ENCODE assay signal across 25 cellular contexts in the genomic region with DNA sequence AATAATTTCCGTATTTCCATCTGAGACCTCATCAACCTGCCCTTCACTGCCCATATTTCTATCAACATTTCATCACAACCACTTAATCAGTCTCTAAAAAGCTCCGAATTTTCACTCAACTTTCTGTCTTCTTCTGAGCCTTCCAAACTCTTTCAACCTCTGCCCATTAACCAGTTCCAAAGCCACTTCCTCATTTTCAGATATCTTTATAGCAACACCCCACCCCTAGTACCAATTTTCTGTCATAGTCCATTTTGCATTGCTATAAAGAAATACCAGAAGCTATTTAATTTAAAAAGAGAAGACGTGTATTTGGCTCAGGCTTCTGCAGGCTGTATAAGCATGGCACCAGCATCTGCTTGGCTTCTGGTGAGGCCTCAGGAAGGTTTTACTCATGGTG.
"Had no signal": no experiment of that assay in that cellular context is flagged by ENCODE, and none has a peak within 500 bp of the region (broad histone marks: within the 10 kb centered on the region; RNA-seq: fewer than 3 reads in every experiment).

No MANE protein-coding gene starts in this region.

- H3K9ac ChIP-seq: neural progenitor cell, parathyroid adenoma had no signal

- H3K4me1 ChIP-seq: neural progenitor cell, parathyroid adenoma, psoas muscle, right lobe of liver, sigmoid colon, stomach, thyroid gland, tibial nerve, upper lobe of left lung, vagina had no signal

- DNase-seq: occipital lobe; ovary; posterior cingulate gyrus; psoas muscle; right cardiac atrium; right lobe of liver; sigmoid colon; small intestine; stimulated activated CD4-positive, alpha-beta T cell treated with anti-CD3 and anti-CD28 coated beads, Interleukin-15, amount 100 ng/mL, for 24 hours; stimulated activated CD4-positive, alpha-beta T cell treated with anti-CD3 and anti-CD28 coated beads, Interleukin-2, amount 100 ng/mL, for 24 hours; stimulated activated CD4-positive, alpha-beta T cell treated with anti-CD3 and anti-CD28 coated beads, Interleukin-2, amount 100 ng/mL, for 48 hours; stimulated activated CD4-positive, alpha-beta T cell treated with anti-CD3 and anti-CD28 coated beads, Interleukin-4, amount 100 ng/mL, for 24 hours; stimulated activated naive B cell treated with anti-CD40 and anti-IgM and Interleukin-4, amounts not matched to agents 10 μg/mL and 1 μg/mL and 100 μg/mL, for 72 hours; stimulated activated naive CD4-positive, alpha-beta T cell treated with Interleukin-2 at 50 U/mL for 16 hours; stomach; thyroid gland; trophoblast cell; upper lobe of left lung had no signal

- H3K9me3 ChIP-seq: ovary, psoas muscle, right lobe of liver, sigmoid colon, thoracic aorta, thyroid gland, vagina had no signal

- H2AFZ ChIP-seq: neural progenitor cell, parathyroid adenoma had no signal

- ATAC-seq: psoas muscle; right cardiac atrium; right lobe of liver; stimulated activated effector memory CD8-positive, alpha-beta T cell treated with anti-CD3 and anti-CD28 coated beads, Interleukin-12 subunit alpha, Interleukin-12 subunit beta, amount 100 ng/mL, for 72 hours; stimulated activated naive B cell treated with anti-CD40 and anti-IgM and Interleukin-4, amounts not matched to agents 10 μg/mL and 1 μg/mL and 100 μg/mL, for 72 hours had no signal

- H3K4me3 ChIP-seq: neural progenitor cell, ovary, psoas muscle, right lobe of liver, sigmoid colon, stomach, thoracic aorta, thyroid gland, tibial nerve, upper lobe of left lung, vagina had no signal

- H3K27ac ChIP-seq: neural progenitor cell, ovary, parathyroid adenoma, psoas muscle, right lobe of liver, sigmoid colon, stomach, thoracic aorta, thyroid gland, tibial nerve, upper lobe of left lung, vagina had no signal

- H3K4me2 ChIP-seq: neural progenitor cell had no signal

- H3K79me2 ChIP-seq: parathyroid adenoma had no signal

- H3K36me3 ChIP-seq: neural progenitor cell, ovary, right lobe of liver, sigmoid colon, stomach, thoracic aorta, thyroid gland, tibial nerve, upper lobe of left lung, vagina had no signal

- H3K27me3 ChIP-seq: neural progenitor cell, ovary, right lobe of liver, sigmoid colon, stomach, thyroid gland, tibial nerve, upper lobe of left lung, vagina had no signal

- FAIRE-seq: small intestine, urothelium cell line had no signal
